In the genomic region with DNA sequence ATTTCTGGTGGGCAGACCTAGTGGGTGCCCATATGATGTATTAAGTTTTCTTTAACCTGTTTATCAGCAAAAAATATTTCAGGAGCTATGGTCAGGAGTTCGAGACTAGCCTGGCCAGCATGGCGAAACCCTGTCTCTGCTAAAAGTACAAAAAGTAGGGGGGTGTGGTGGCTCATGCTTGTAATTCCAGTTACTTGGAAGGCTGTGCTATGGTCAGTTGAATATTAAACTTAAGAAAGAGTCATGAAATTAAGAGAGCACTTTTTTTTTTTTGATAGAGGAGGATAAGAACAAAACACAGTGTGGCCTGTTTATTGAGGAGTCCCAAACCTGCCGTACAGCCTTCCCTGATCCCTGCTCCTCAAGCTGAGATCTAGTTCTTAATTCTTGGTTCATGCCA, we compare ENCODE assay signal across 1 cellular context.
TF ChIP-seq lines count a peak whose summit lies in the region.

No MANE protein-coding gene starts in this region.

TF ChIP-seq in HepG2, 621 proteins besides CTCF, POLR2A, EP300 and RAD21:
- TF ChIP-seq, protein P1, sequence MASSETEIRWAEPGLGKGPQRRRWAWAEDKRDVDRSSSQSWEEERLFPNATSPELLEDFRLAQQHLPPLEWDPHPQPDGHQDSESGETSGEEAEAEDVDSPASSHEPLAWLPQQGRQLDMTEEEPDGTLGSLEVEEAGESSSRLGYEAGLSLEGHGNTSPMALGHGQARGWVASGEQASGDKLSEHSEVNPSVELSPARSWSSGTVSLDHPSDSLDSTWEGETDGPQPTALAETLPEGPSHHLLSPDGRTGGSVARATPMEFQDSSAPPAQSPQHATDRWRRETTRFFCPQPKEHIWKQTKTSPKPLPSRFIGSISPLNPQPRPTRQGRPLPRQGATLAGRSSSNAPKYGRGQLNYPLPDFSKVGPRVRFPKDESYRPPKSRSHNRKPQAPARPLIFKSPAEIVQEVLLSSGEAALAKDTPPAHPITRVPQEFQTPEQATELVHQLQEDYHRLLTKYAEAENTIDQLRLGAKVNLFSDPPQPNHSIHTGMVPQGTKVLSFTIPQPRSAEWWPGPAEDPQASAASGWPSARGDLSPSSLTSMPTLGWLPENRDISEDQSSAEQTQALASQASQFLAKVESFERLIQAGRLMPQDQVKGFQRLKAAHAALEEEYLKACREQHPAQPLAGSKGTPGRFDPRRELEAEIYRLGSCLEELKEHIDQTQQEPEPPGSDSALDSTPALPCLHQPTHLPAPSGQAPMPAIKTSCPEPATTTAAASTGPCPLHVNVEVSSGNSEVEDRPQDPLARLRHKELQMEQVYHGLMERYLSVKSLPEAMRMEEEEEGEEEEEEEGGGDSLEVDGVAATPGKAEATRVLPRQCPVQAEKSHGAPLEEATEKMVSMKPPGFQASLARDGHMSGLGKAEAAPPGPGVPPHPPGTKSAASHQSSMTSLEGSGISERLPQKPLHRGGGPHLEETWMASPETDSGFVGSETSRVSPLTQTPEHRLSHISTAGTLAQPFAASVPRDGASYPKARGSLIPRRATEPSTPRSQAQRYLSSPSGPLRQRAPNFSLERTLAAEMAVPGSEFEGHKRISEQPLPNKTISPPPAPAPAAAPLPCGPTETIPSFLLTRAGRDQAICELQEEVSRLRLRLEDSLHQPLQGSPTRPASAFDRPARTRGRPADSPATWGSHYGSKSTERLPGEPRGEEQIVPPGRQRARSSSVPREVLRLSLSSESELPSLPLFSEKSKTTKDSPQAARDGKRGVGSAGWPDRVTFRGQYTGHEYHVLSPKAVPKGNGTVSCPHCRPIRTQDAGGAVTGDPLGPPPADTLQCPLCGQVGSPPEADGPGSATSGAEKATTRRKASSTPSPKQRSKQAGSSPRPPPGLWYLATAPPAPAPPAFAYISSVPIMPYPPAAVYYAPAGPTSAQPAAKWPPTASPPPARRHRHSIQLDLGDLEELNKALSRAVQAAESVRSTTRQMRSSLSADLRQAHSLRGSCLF (CRISPR knock-in tag; IDR thresholded peaks at IDR 0.05; ENCODE audit: borderline replicate concordance) = no peak
- no peak for TF ChIP-seq NFRKB (IDR thresholded peaks at IDR 0.05)
- TF ChIP-seq, protein P2, sequence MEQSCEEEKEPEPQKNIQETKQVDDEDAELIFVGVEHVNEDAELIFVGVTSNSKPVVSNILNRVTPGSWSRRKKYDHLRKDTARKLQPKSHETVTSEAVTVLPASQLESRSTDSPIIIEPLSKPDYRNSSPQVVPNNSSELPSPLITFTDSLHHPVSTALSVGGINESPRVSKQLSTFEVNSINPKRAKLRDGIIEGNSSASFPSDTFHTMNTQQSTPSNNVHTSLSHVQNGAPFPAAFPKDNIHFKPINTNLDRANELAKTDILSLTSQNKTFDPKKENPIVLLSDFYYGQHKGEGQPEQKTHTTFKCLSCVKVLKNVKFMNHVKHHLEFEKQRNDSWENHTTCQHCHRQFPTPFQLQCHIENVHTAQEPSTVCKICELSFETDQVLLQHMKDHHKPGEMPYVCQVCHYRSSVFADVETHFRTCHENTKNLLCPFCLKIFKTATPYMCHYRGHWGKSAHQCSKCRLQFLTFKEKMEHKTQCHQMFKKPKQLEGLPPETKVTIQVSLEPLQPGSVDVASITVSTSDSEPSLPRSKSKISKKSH (CRISPR knock-in tag; IDR thresholded peaks at IDR 0.05; ENCODE audit: borderline replicate concordance) = no peak
- TF ChIP-seq ZNF207 (IDR thresholded peaks at IDR 0.05; ENCODE audit: borderline replicate concordance) = no peak
